Comparison of ENCODE assay signal across 1 cellular context in genomic region chr2:71000780-71001591, GRCh38.
TF ChIP-seq lines count a peak whose summit lies in the region.

No MANE protein-coding gene starts in this region.

TF ChIP-seq in HEK293, 187 proteins besides CTCF, POLR2A, EP300 and RAD21 (continued from another document):
- TF ChIP-seq ZNF692 (tag by site-specific recombination; IDR thresholded peaks at IDR 0.05) (peak; percentile 34; the same call in 1 of the 2 replicates), ZNF792 (tag by site-specific recombination; IDR thresholded peaks at IDR 0.05) (no peak), ZNF654 (tag by site-specific recombination; IDR thresholded peaks at IDR 0.05; ENCODE audit: low read depth) (peak; percentile 42), ZNF155 (tag by site-specific recombination; IDR thresholded peaks at IDR 0.05) (no peak), ZFHX2 (tag by site-specific recombination; conservative IDR thresholded peaks at IDR 0.05) (peak; percentile 73), ZNF341 (tag by site-specific recombination; IDR thresholded peaks at IDR 0.05; ENCODE audit: low read depth) (peak; percentile 53), ZNF571 (tag by site-specific recombination; IDR thresholded peaks at IDR 0.05) (no peak), ZNF501 (tag by site-specific recombination; IDR thresholded peaks at IDR 0.05) (peak; percentile 57; the same call in 1 of the 2 replicates), SP2 (tag by site-specific recombination; IDR thresholded peaks at IDR 0.05) (peak; percentile 33), ZBTB11 (tag by site-specific recombination; conservative IDR thresholded peaks at IDR 0.05; ENCODE audit: low read depth) (peak; percentile 83), ZBTB17 (tag by site-specific recombination; IDR thresholded peaks at IDR 0.05) (peak; percentile 87), ZNF2 (tag by site-specific recombination; IDR thresholded peaks at IDR 0.05) (peak; percentile 59; the same call in 1 of the 2 replicates), ZIC2 (tag by site-specific recombination; IDR thresholded peaks at IDR 0.05) (0 out of 2 replicates have a peak, but pooled peaks have one; percentile 45), SP7 (tag by site-specific recombination; IDR thresholded peaks at IDR 0.05) (0 out of 2 replicates have a peak, but pooled peaks have one; percentile 20), ZNF18 (tag by site-specific recombination; IDR thresholded peaks at IDR 0.05) (no peak), ZBTB48 (tag by site-specific recombination; IDR thresholded peaks at IDR 0.05) (peak; percentile 51), ZNF639 (tag by site-specific recombination; IDR thresholded peaks at IDR 0.05) (no peak), EGR2 (tag by site-specific recombination; IDR thresholded peaks at IDR 0.05; ENCODE audit: low read depth) (peak; percentile 45; the same call in 1 of the 2 replicates), ZNF280C (tag by site-specific recombination; IDR thresholded peaks at IDR 0.05) (no peak), ZSCAN23 (tag by site-specific recombination; IDR thresholded peaks at IDR 0.05) (no peak), ZXDB (tag by site-specific recombination; IDR thresholded peaks at IDR 0.05) (peak; percentile 63), GLIS2 (tag by site-specific recombination; IDR thresholded peaks at IDR 0.05) (peak; percentile 45)
